Comparison of ENCODE assay signal across 8 cellular contexts in genomic region chr14:54893151-54893760, GRCh38. TPM values are rescaled to one million over a fixed set of nuclear protein-coding genes. Genes with fewer than 3 reads are reported as not detected.
DNase-seq lines count a peak whose midpoint lies in the region; ATAC-seq and TF ChIP-seq lines count a peak whose summit lies in the region.

No MANE protein-coding gene starts in this region.

- H3K9ac ChIP-seq in KMS-11 (no peak overlapping the region), SK-N-MC (ENCODE audit: insufficient read length) (no peak overlapping the region), endodermal cell (ENCODE audit: extremely low read depth, low read length, poor library complexity, severe bottlenecking) (no peak overlapping the region)

- H3K9me3 Mint-ChIP-seq in endodermal cell, result no peaks in the 10 kb centered on the region
- H3K9me3 Mint-ChIP-seq in naive B cell, result no peaks in the 10 kb centered on the region

- ATAC-seq in naive B cell (ENCODE audit: low read depth in 2 of 2), result peak; percentile 63 to 77

- TF ChIP-seq CTCF in KMS-11 (conservative IDR thresholded peaks at IDR 0.05; ENCODE audit: low read depth, low read length) (peak; percentile 82), endodermal cell (conservative IDR thresholded peaks at IDR 0.05) (peak; percentile 86)

- no peaks in the 10 kb centered on the region for H3K79me2 ChIP-seq in KMS-11 (ENCODE audit: insufficient read depth, low read depth)

- WGBS in endodermal cell (ENCODE audit: insufficient coverage in 1 of 2, insufficient read length in 1 of 2), 2 experiments, result 50 to 90% methylated on average over 1 to 2 of the region's 3 CpGs

- no peak overlapping the region for H3K4me2 ChIP-seq in KMS-11

- H4K20me1 ChIP-seq in KMS-11 (ENCODE audit: insufficient read depth), result no peaks in the 10 kb centered on the region

- peak; percentile 41 for DNase-seq in stimulated activated CD4-positive, alpha-beta T cell treated with anti-CD3 and anti-CD28 coated beads, Interleukin-15, amount 100 ng/mL, for 24 hours
- DNase-seq in stimulated activated CD4-positive, alpha-beta T cell treated with anti-CD3 and anti-CD28 coated beads, Interleukin-12 subunit alpha, Interleukin-12 subunit beta, amount 100 ng/mL, for 4 hours, result no peak
- peak; percentile 35 for DNase-seq in SK-N-MC (ENCODE audit: low read depth, low spot score)
- no peak for DNase-seq in endodermal cell
- peak; percentile 15 for DNase-seq in naive B cell
- DNase-seq in T-helper 1 cell, result no peak
- no peak for DNase-seq in GF-D8 (lab: John Stamatoyannopoulos, UW)

- peaks cover under 1% of the 10 kb centered on the region for H3K4me1 Mint-ChIP-seq in endodermal cell
- peaks cover 16 to 29% (median 23%) of the 10 kb centered on the region in 3 donors for H3K4me1 Mint-ChIP-seq in naive B cell

- H3K36me3 ChIP-seq in KMS-11 (ENCODE audit: insufficient read depth), result no peaks in the 10 kb centered on the region
- H3K36me3 ChIP-seq in SK-N-MC (ENCODE audit: insufficient read depth, low read length), result no peaks in the 10 kb centered on the region
- no peaks in the 10 kb centered on the region for H3K36me3 ChIP-seq in endodermal cell (ENCODE audit: control insufficient read depth, insufficient read depth, low read length)

- H3K27me3 Mint-ChIP-seq in endodermal cell (ENCODE audit: insufficient read depth), result no peaks in the 10 kb centered on the region
- H3K27me3 Mint-ChIP-seq in naive B cell, result no peaks in the 10 kb centered on the region

- H3K27ac ChIP-seq in KMS-11, result no peak overlapping the region
- no peak overlapping the region for H3K27ac ChIP-seq in SK-N-MC
- H3K27ac ChIP-seq in endodermal cell (ENCODE audit: low read depth, low read length), result no peak overlapping the region

- H3K4me3 ChIP-seq in KMS-11 (IDR thresholded peaks at IDR 0.05; ENCODE audit: insufficient read depth, low read depth, low read length) (no peak overlapping the region), SK-N-MC (no peak overlapping the region), endodermal cell (ENCODE audit: low read length) (no peak overlapping the region)

- H3K27me3 ChIP-seq in KMS-11 (ENCODE audit: insufficient read depth, low read depth), result no peaks in the 10 kb centered on the region
- H3K27me3 ChIP-seq in endodermal cell (ENCODE audit: control insufficient read depth, insufficient read depth, low read length, poor library complexity, severe bottlenecking), result no peaks in the 10 kb centered on the region

- H3K4me1 ChIP-seq in KMS-11 (ENCODE audit: low read depth, poor library complexity, severe bottlenecking) (peaks cover 16% of the 10 kb centered on the region), endodermal cell (ENCODE audit: control insufficient read depth, insufficient read depth, low read length) (peaks cover 3% of the 10 kb centered on the region)

- H3K9me3 ChIP-seq in SK-N-MC (ENCODE audit: low read depth, low read length) (no peaks in the 10 kb centered on the region), endodermal cell (ENCODE audit: control insufficient read depth, low read length) (no peaks in the 10 kb centered on the region)

- H2AFZ ChIP-seq in KMS-11 (ENCODE audit: low read depth), result no peak overlapping the region

- H3K27ac Mint-ChIP-seq in endodermal cell (no peak overlapping the region), naive B cell (no peak overlapping the region)

- H3K36me3 Mint-ChIP-seq in endodermal cell (ENCODE audit: low read depth) (peaks cover 6% of the 10 kb centered on the region), naive B cell (no peaks in the 10 kb centered on the region)

- no peak overlapping the region for H3K4me3 Mint-ChIP-seq in endodermal cell
- H3K4me3 Mint-ChIP-seq in naive B cell, result peak overlapping the region in 1 of 8 donors; percentile 0

RNA-seq across cellular contexts. Expression of gene GCH1, which starts 9.4 kb away (rescaled TPM):
- 10 to 100 TPM; 18.3 to 18.7 TPM for total RNA-seq in endodermal cell
- 4.9 TPM for polyA plus RNA-seq in endodermal cell (2013, experiment 1 of 2)
- 5.1 TPM for polyA plus RNA-seq in endodermal cell (2013, experiment 2 of 2)
- 10 to 100 TPM; 18.8 to 31.2 (median 27.8) TPM for polyA plus RNA-seq in naive B cell (ENCODE audit: low read depth in 6 of 6)

Comparison
In these comparisons a context has a peak if more than half of its experiments do, and no peak if none do; other contexts are left out.
1. DNase-seq: peak in stimulated activated CD4-positive, alpha-beta T cell treated with anti-CD3 and anti-CD28 coated beads, Interleukin-15, amount 100 ng/mL, for 24 hours (single experiment), SK-N-MC (single experiment) and naive B cell (single experiment); none in stimulated activated CD4-positive, alpha-beta T cell treated with anti-CD3 and anti-CD28 coated beads, Interleukin-12 subunit alpha, Interleukin-12 subunit beta, amount 100 ng/mL, for 4 hours (single experiment), endodermal cell (single experiment), T-helper 1 cell (0 of 5) and GF-D8 (single experiment).